In the genomic region with DNA sequence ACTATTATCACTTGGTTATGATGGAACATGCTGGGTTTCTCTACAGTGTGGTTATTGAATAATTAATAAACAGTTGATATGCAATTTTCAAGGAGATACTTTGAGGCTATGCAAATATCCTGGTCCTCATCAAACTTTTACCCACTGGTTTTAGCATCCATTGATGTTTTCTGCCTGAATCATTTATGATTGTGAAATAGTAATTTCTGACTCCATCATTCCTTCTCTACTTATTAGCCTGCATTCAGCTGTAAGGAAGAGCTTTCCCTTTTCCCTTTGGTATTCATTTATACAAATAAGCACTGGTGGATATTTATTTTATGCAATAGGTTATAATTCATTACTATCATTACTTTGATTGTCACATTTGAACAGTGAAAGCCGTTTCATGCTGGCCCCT, we compare ENCODE assay signal across 17 cellular contexts.
"Had no signal": no experiment of that assay in that cellular context is flagged by ENCODE, and none has a peak within 500 bp of the region (broad histone marks: within the 10 kb centered on the region; RNA-seq: fewer than 3 reads in every experiment).

No MANE protein-coding gene starts in this region.

- H3K9me3 ChIP-seq: lower lobe of right lung, stomach, thoracic aorta had no signal

- H3K27me3 Mint-ChIP-seq: activated B cell treated with CpG ODN at 0.5 μM for 24 hours had no signal

- H3K27ac Mint-ChIP-seq: activated B cell treated with CpG ODN at 0.5 μM for 24 hours; activated CD4-positive, alpha-beta T cell treated with anti-CD3 and anti-CD28 coated beads, Interleukin-2, amount 10 ng/mL, durations not matched to agents 24 days and 14 days; neural progenitor cell had no signal

- H3K36me3 Mint-ChIP-seq: mesothelial cell of epicardium, neural progenitor cell had no signal

- H3K4me1 Mint-ChIP-seq: activated B cell treated with CpG ODN at 0.5 μM for 24 hours; activated CD4-positive, alpha-beta T cell treated with anti-CD3 and anti-CD28 coated beads, Interleukin-2, amount 10 ng/mL, durations not matched to agents 24 days and 14 days had no signal

- H3K9me3 Mint-ChIP-seq: activated B cell treated with CpG ODN at 0.5 μM for 24 hours; activated CD4-positive, alpha-beta T cell treated with anti-CD3 and anti-CD28 coated beads, Interleukin-2, amount 10 ng/mL, durations not matched to agents 24 days and 14 days; mesothelial cell of epicardium had no signal

- H3K4me3 Mint-ChIP-seq: activated B cell treated with CpG ODN at 0.5 μM for 24 hours; activated CD4-positive, alpha-beta T cell treated with anti-CD3 and anti-CD28 coated beads, Interleukin-2, amount 10 ng/mL, durations not matched to agents 24 days and 14 days; mesothelial cell of epicardium; neural progenitor cell had no signal

- H3K27ac ChIP-seq: dorsolateral prefrontal cortex, lower lobe of right lung, neural progenitor cell, parathyroid adenoma, stomach, thoracic aorta had no signal

- H3K4me1 ChIP-seq: parathyroid adenoma, stomach had no signal

- DNase-seq: activated B cell treated with CpG ODN at 0.5 μM for 24 hours; activated CD4-positive, alpha-beta T cell treated with anti-CD3 and anti-CD28 coated beads, Interleukin-2, amount 10 ng/mL, durations not matched to agents 24 days and 14 days; activated CD8-positive, alpha-beta memory T cell treated with anti-CD3 and anti-CD28 coated beads for 24 hours; activated naive CD4-positive, alpha-beta T cell treated with anti-CD3 and anti-CD28 coated beads, Interleukin-2, amount 50 U/mL, for 16 hours; amygdala; dorsolateral prefrontal cortex; hypothalamus; lower lobe of right lung; stimulated activated CD4-positive, alpha-beta T cell treated with anti-CD3 and anti-CD28 coated beads, Interleukin-15, amount 100 ng/mL, for 24 hours; stimulated activated CD4-positive, alpha-beta T cell treated with anti-CD3 and anti-CD28 coated beads, Interleukin-4, amount 100 ng/mL, for 4 hours; stomach; T-helper 2 cell had no signal

- H3K36me3 ChIP-seq: lower lobe of right lung, neural progenitor cell, stomach, thoracic aorta had no signal

- ATAC-seq: esophagus mucosa, lower lobe of right lung had no signal

- H3K27me3 ChIP-seq: dorsolateral prefrontal cortex, neural progenitor cell, stomach had no signal

- H3K4me3 ChIP-seq: dorsolateral prefrontal cortex, lower lobe of right lung, neural progenitor cell, stomach, thoracic aorta had no signal
